Comparison of ENCODE assay signal across 1 cellular context in genomic region chr2:101064868-101065549, GRCh38.
TF ChIP-seq lines count a peak whose summit lies in the region.

No MANE protein-coding gene starts in this region.

TF ChIP-seq in HepG2, 621 proteins besides CTCF, POLR2A, EP300 and RAD21 (continued from another document and continues in another):
- TF ChIP-seq ZNF841 (CRISPR knock-in tag; IDR thresholded peaks at IDR 0.05; ENCODE audit: borderline replicate concordance) = no peak
- TF ChIP-seq ZNF513 (CRISPR knock-in tag; conservative IDR thresholded peaks at IDR 0.05) = no peak
- TF ChIP-seq ZNF30 (CRISPR knock-in tag; IDR thresholded peaks at IDR 0.05) = no peak
- TF ChIP-seq NR2C2 (CRISPR knock-in tag; IDR thresholded peaks at IDR 0.05; ENCODE audit: borderline replicate concordance) = no peak; the same call in 1 of the 2 replicates
- peak; percentile 41; the same call in 1 of the 2 replicates for TF ChIP-seq KAT8 (CRISPR knock-in tag; IDR thresholded peaks at IDR 0.05)
- no peak for TF ChIP-seq SNAPC5 (CRISPR knock-in tag; IDR thresholded peaks at IDR 0.05; ENCODE audit: borderline replicate concordance)
- no peak for TF ChIP-seq NFIB (CRISPR knock-in tag; IDR thresholded peaks at IDR 0.05; ENCODE audit: borderline replicate concordance)
- no peak for TF ChIP-seq HHEX (CRISPR knock-in tag; IDR thresholded peaks at IDR 0.05)
- no peak for TF ChIP-seq RFXAP (CRISPR knock-in tag; IDR thresholded peaks at IDR 0.05; ENCODE audit: borderline replicate concordance)
- no peak; the same call in 1 of the 2 replicates for TF ChIP-seq KDM5A (IDR thresholded peaks at IDR 0.05; ENCODE audit: borderline replicate concordance, low read length)
- TF ChIP-seq NR2F6 (IDR thresholded peaks at IDR 0.05) = peak; percentile 64
- peak; percentile 75 for TF ChIP-seq NR2F6 (CRISPR knock-in tag; IDR thresholded peaks at IDR 0.05)
- no peak for TF ChIP-seq MAFF (IDR thresholded peaks at IDR 0.05; ENCODE audit: low read depth, low read length)
- TF ChIP-seq ZBTB8A (CRISPR knock-in tag; IDR thresholded peaks at IDR 0.05; ENCODE audit: borderline replicate concordance, low read depth) = no peak
- no peak for TF ChIP-seq ZEB1 (IDR thresholded peaks at IDR 0.05; ENCODE audit: insufficient replicate concordance, low read depth)
- no peak for TF ChIP-seq ZBTB4 (CRISPR knock-in tag; IDR thresholded peaks at IDR 0.05; ENCODE audit: borderline replicate concordance)
- no peak for TF ChIP-seq DNMT1 (CRISPR knock-in tag; IDR thresholded peaks at IDR 0.05)
- TF ChIP-seq GPN1 (CRISPR knock-in tag; IDR thresholded peaks at IDR 0.05; ENCODE audit: borderline replicate concordance) = no peak
- TF ChIP-seq ZSCAN5A (CRISPR knock-in tag; IDR thresholded peaks at IDR 0.05; ENCODE audit: borderline replicate concordance) = peak; percentile 85; the same call in 1 of the 2 replicates
- TF ChIP-seq ZXDC (CRISPR knock-in tag; IDR thresholded peaks at IDR 0.05) = no peak
- TF ChIP-seq SIX1 (CRISPR knock-in tag; IDR thresholded peaks at IDR 0.05; ENCODE audit: borderline replicate concordance) = peak; percentile 85
- no peak for TF ChIP-seq EED (CRISPR knock-in tag; IDR thresholded peaks at IDR 0.05)
- TF ChIP-seq RNF2 (conservative IDR thresholded peaks at IDR 0.05; ENCODE audit: low read depth) = no peak
- TF ChIP-seq CHD4 (IDR thresholded peaks at IDR 0.05; ENCODE audit: borderline replicate concordance, low read length) = no peak; the same call in 1 of the 2 replicates
- TF ChIP-seq NFE2L2 (IDR thresholded peaks at IDR 0.05; ENCODE audit: low read length) = 0 out of 2 replicates have a peak, but pooled peaks have one; percentile 22
- TF ChIP-seq ZNF414 (CRISPR knock-in tag; IDR thresholded peaks at IDR 0.05) = 0 out of 2 replicates have a peak, but pooled peaks have one; percentile 24
- TF ChIP-seq ZSCAN22 (CRISPR knock-in tag; IDR thresholded peaks at IDR 0.05) = no peak
- TF ChIP-seq REST (IDR thresholded peaks at IDR 0.05; ENCODE audit: borderline replicate concordance in 1 of 2, low read depth in 1 of 2, low read length in 2 of 2) = 0 out of 4 replicates have a peak, but pooled peaks of 1 of the 2 experiments have one; percentile 2
- no peak for TF ChIP-seq IKZF4 (CRISPR knock-in tag; IDR thresholded peaks at IDR 0.05; ENCODE audit: borderline replicate concordance, low read depth, not compliant biosample characterization)
- TF ChIP-seq ZNF530 (CRISPR knock-in tag; IDR thresholded peaks at IDR 0.05; ENCODE audit: low read depth) = no peak
- TF ChIP-seq ZNF235 (CRISPR knock-in tag; IDR thresholded peaks at IDR 0.05; ENCODE audit: borderline replicate concordance) = no peak
- TF ChIP-seq ZNF331 (CRISPR knock-in tag; IDR thresholded peaks at IDR 0.05) = peak; percentile 78
- TF ChIP-seq ZNF556 (CRISPR knock-in tag; IDR thresholded peaks at IDR 0.05; ENCODE audit: borderline replicate concordance) = peak; percentile 93; the same call in 1 of the 2 replicates
- no peak for TF ChIP-seq TEF (CRISPR knock-in tag; IDR thresholded peaks at IDR 0.05)
- peak; percentile 61 for TF ChIP-seq ZFX (CRISPR knock-in tag; IDR thresholded peaks at IDR 0.05; ENCODE audit: low read depth)
- TF ChIP-seq ZNF687 (CRISPR knock-in tag; IDR thresholded peaks at IDR 0.05) = no peak
- TF ChIP-seq FOXC1 (CRISPR knock-in tag; IDR thresholded peaks at IDR 0.05; ENCODE audit: borderline replicate concordance) = no peak
- TF ChIP-seq DBP (CRISPR knock-in tag; IDR thresholded peaks at IDR 0.05; ENCODE audit: not compliant biosample characterization) = no peak
- TF ChIP-seq HOXA7 (CRISPR knock-in tag; IDR thresholded peaks at IDR 0.05) = no peak
